In genomic region chr4:61202638-61203495, GRCh38 we compare ENCODE assay signal across 8 cellular contexts. TPM values are rescaled to one million over a fixed set of nuclear protein-coding genes. Genes with fewer than 3 reads are reported as not detected.
DNase-seq lines count a peak whose midpoint lies in the region; ATAC-seq and TF ChIP-seq lines count a peak whose summit lies in the region.

No MANE protein-coding gene starts in this region.

- no peaks in the 10 kb centered on the region for H3K36me3 ChIP-seq in fibroblast of lung (ENCODE audit: control insufficient read depth, insufficient read depth, low read length)

- H3K9ac ChIP-seq in fibroblast of lung (ENCODE audit: insufficient read depth, low read length): no peak overlapping the region

- no peak overlapping the region for H3K4me2 ChIP-seq in fibroblast of lung (ENCODE audit: extremely low read depth, insufficient read depth, low read length)

- H3K27me3 ChIP-seq in fibroblast of lung (ENCODE audit: control insufficient read depth, insufficient read depth, low read length): peaks cover 14% of the 10 kb centered on the region

- H3K4me3 ChIP-seq in fibroblast of lung (replicated peaks in 1 of 4; ENCODE audit: control extremely low read depth in 1 of 4, insufficient read depth in 1 of 4, low read depth in 3 of 4, low read length in 4 of 4): peak overlapping the region in 1 of 4 experiments; percentile 36

- peaks cover 3% of the 10 kb centered on the region for H3K36me3 Mint-ChIP-seq in effector memory CD8-positive, alpha-beta T cell (ENCODE audit: insufficient read depth)

- H3K79me2 ChIP-seq in fibroblast of lung (ENCODE audit: control insufficient read depth, insufficient read depth, low read length): no peaks in the 10 kb centered on the region

- H3K27ac ChIP-seq in fibroblast of lung (ENCODE audit: insufficient read depth, low read length): no peak overlapping the region

- no peak for ATAC-seq in effector memory CD8-positive, alpha-beta T cell (replicated peaks)
- ATAC-seq in HG03571 (IDR thresholded peaks at IDR 0.05; ENCODE audit: unreplicated experiment) (no peak), HG02981 (IDR thresholded peaks at IDR 0.05; ENCODE audit: unreplicated experiment) (no peak), GM21576 (IDR thresholded peaks at IDR 0.05; ENCODE audit: unreplicated experiment) (no peak)

- H2AFZ ChIP-seq in fibroblast of lung (ENCODE audit: low read length): no peak overlapping the region

- DNase-seq in DMS153 treated with DMSO at 0.1 percent for 48 hours (lab: John Stamatoyannopoulos, UW; ENCODE audit: unreplicated experiment): peak; percentile 51
- DNase-seq in NCI-H526 treated with DMSO at 0.1 percent for 48 hours (lab: John Stamatoyannopoulos, UW): peak; percentile 43
- peak; percentile 11 to 13 for DNase-seq in fibroblast of lung (ENCODE audit: low read depth in 2 of 2)
- DNase-seq in occipital lobe (lab: John Stamatoyannopoulos, UW): peak; percentile 39
- no peak for DNase-seq in effector memory CD8-positive, alpha-beta T cell

- H3K27me3 Mint-ChIP-seq in effector memory CD8-positive, alpha-beta T cell: peaks cover 14 to 46% of the 10 kb centered on the region in 2 donors

- H3K4me1 Mint-ChIP-seq in effector memory CD8-positive, alpha-beta T cell (ENCODE audit: low read depth in 2 of 2): peaks cover 0 to 1% of the 10 kb centered on the region in 2 donors

- no peaks in the 10 kb centered on the region for H3K9me3 ChIP-seq in fibroblast of lung (ENCODE audit: control insufficient read depth, insufficient read depth, low read depth, low read length)

- H3K4me3 Mint-ChIP-seq in effector memory CD8-positive, alpha-beta T cell: no peak overlapping the region

- no peaks in the 10 kb centered on the region for H4K20me1 ChIP-seq in fibroblast of lung (ENCODE audit: control insufficient read depth, extremely low read depth, insufficient read depth, low read length)

- peaks cover 6 to 11% of the 10 kb centered on the region in 2 donors for H3K9me3 Mint-ChIP-seq in effector memory CD8-positive, alpha-beta T cell

- H3K27ac Mint-ChIP-seq in effector memory CD8-positive, alpha-beta T cell: no peak overlapping the region

- TF ChIP-seq CTCF in fibroblast of lung (conservative IDR thresholded peaks at IDR 0.05 in 1 of 2, IDR thresholded peaks at IDR 0.05 in 1 of 2; ENCODE audit: low read depth in 1 of 2, low read length in 2 of 2): no peak

- no peaks in the 10 kb centered on the region for H3K4me1 ChIP-seq in fibroblast of lung (ENCODE audit: control insufficient read depth, extremely low read depth, insufficient read depth, low read length)

RNA-seq across cellular contexts. Expression of gene ADGRL3, which starts 2.7 kb away (rescaled TPM):
- total RNA-seq in fibroblast of lung: under 0.01 and 0.26 TPM in 2 replicates
- 0.03 and 0.05 TPM in 2 replicates for polyA plus RNA-seq in fibroblast of lung
- polyA plus RNA-seq in fibroblast of lung (2012): 0.03 TPM in 1 of 2 replicates, not detected in the other
- polyA minus RNA-seq in fibroblast of lung (ENCODE audit: low replicate concordance): not detected in 2 replicates
- 306 TPM for total RNA-seq in occipital lobe

Comparison
In these comparisons a context has a peak if more than half of its experiments do, and no peak if none do; other contexts are left out.
1. DNase-seq: peak in DMS153 treated with DMSO at 0.1 percent for 48 hours (single experiment), NCI-H526 treated with DMSO at 0.1 percent for 48 hours (single experiment), fibroblast of lung (2 of 2) and occipital lobe (single experiment); none in effector memory CD8-positive, alpha-beta T cell (0 of 3).
2. RNA of gene ADGRL3, which starts 2.7 kb away (total RNA-seq): 306 TPM in occipital lobe (single experiment); under 0.01 to 0.26 TPM in fibroblast of lung; every median in the first group is over 100 times any median in the second.